In genomic region chr11:396511-396947, GRCh38 we compare ENCODE assay signal across 8 cellular contexts. TPM values are rescaled to one million over a fixed set of nuclear protein-coding genes. Genes with fewer than 3 reads are reported as not detected.
DNase-seq lines count a peak whose midpoint lies in the region; ATAC-seq and TF ChIP-seq lines count a peak whose summit lies in the region.

No MANE protein-coding gene starts in this region.

- H3K27me3 ChIP-seq in OCI-LY3 (ENCODE audit: low read depth, low read length) (0 out of 2 replicates have a peak, but pooled peaks cover 4% of the 10 kb centered on the region), esophagus squamous epithelium (peaks cover 0 to 38% (median 4%) of the 10 kb centered on the region in 4 donors), spleen (replicated peaks in 1 of 7) (peaks cover 0 to 66% (median 15%) of the 10 kb centered on the region in 7 donors)

- H4K20me1 ChIP-seq in OCI-LY3 (ENCODE audit: insufficient read depth, low read length): no peaks in the 10 kb centered on the region

- DNase-seq in AG08395 (ENCODE audit: low spot score) (peak; percentile 41), esophagus squamous epithelium (lab: John Stamatoyannopoulos, UW) (no peak), spleen (peak; percentile 81), SIG-M5 (lab: John Stamatoyannopoulos, UW) (no peak), posterior cingulate gyrus (no peak), T-helper 9 cell (no peak)

- TF ChIP-seq POLR2A in esophagus squamous epithelium (IDR thresholded peaks at IDR 0.05) (no peak), spleen (IDR thresholded peaks at IDR 0.05) (no peak)

- H3K9me3 ChIP-seq in OCI-LY3 (ENCODE audit: insufficient read depth, low read length): no peaks in the 10 kb centered on the region
- H3K9me3 ChIP-seq in esophagus squamous epithelium: no peaks in the 10 kb centered on the region
- no peaks in the 10 kb centered on the region for H3K9me3 ChIP-seq in spleen

- H3K4me1 ChIP-seq in OCI-LY3 (ENCODE audit: low read length): no peaks in the 10 kb centered on the region
- H3K4me1 ChIP-seq in esophagus squamous epithelium: peaks cover 8 to 41% (median 14%) of the 10 kb centered on the region in 3 donors
- H3K4me1 ChIP-seq in spleen: peaks cover 0 to 23% (median 14%) of the 10 kb centered on the region in 6 donors

- no peaks in the 10 kb centered on the region for H3K79me2 ChIP-seq in OCI-LY3 (ENCODE audit: low read length)

- peak overlapping the region; percentile 70 for H3K4me2 ChIP-seq in OCI-LY3 (ENCODE audit: low read length)

- intact Hi-C loops in esophagus squamous epithelium (cut with DNase I) (no loop called here), spleen (cut with DNase I; ENCODE audit: low total_unique reads) (no loop called here), posterior cingulate gyrus (cut with DNase I) (no loop called here)

- peak; percentile 37 for TF ChIP-seq CTCF in OCI-LY3 (IDR thresholded peaks at IDR 0.05; ENCODE audit: low read depth, low read length)
- peak in 1 of 6 experiments; percentile 31 for TF ChIP-seq CTCF in esophagus squamous epithelium (IDR thresholded peaks at IDR 0.05)
- TF ChIP-seq CTCF in spleen (IDR thresholded peaks at IDR 0.05 in 8 of 11, conservative IDR thresholded peaks at IDR 0.05 in 3 of 11): peak in 2 of 11 experiments; percentile 12 to 25

- peak; percentile 16 for ATAC-seq in GM19035 (IDR thresholded peaks at IDR 0.05; ENCODE audit: unreplicated experiment)

- H3K36me3 ChIP-seq in OCI-LY3 (replicated peaks; ENCODE audit: low read depth, low read length): no peaks in the 10 kb centered on the region
- peaks cover 0 to 34% (median 0%) of the 10 kb centered on the region in 3 donors for H3K36me3 ChIP-seq in esophagus squamous epithelium
- H3K36me3 ChIP-seq in spleen: no peaks in the 10 kb centered on the region

- no peak overlapping the region for H2AFZ ChIP-seq in OCI-LY3 (ENCODE audit: low read depth, low read length)

- peak overlapping the region; percentile 22; the same call in 1 of the 2 replicates for H3K9ac ChIP-seq in OCI-LY3 (ENCODE audit: low read length)

- H3K27ac ChIP-seq in OCI-LY3 (ENCODE audit: low read length) (no peak overlapping the region), esophagus squamous epithelium (peak overlapping the region; percentile 39 to 97 (median 95)), spleen (peak overlapping the region in 1 of 8 donors; percentile 62)

- H3K4me3 ChIP-seq in OCI-LY3 (ENCODE audit: low read length): peak overlapping the region; percentile 74
- peak overlapping the region in 3 of 4 donors; percentile 65 to 74 (median 66) for H3K4me3 ChIP-seq in esophagus squamous epithelium
- H3K4me3 ChIP-seq in spleen: peak overlapping the region in 6 of 8 donors; percentile 27 to 71 (median 34)

- WGBS in esophagus squamous epithelium, 2 donors: 19 to 23% methylated on average over 2 to 5 of the region's 23 CpGs
- 22 to 57% (median 27%) methylated on average over 8 to 23 of the region's 23 CpGs for WGBS in spleen, 5 donors

RNA-seq across cellular contexts. Expression of gene PKP3, which starts 2.5 kb away (rescaled TPM):
- total RNA-seq in esophagus squamous epithelium (1,000 to 10,000 TPM in 1 of 4 donors, 100 to 1,000 TPM in 3; 314 to 1,016 (median 520) TPM), spleen (1 to 10 TPM in 1 of 7 donors, under 1 TPM in 2, not detected in 4; 0.40 to 2.8 (median 0.59) TPM)
- under 1 TPM; 0.09 to 0.48 (median 0.21) TPM for polyA plus RNA-seq in spleen

RNA-seq across cellular contexts. Expression of gene SIGIRR, which starts 18.3 kb away (rescaled TPM):
- total RNA-seq in esophagus squamous epithelium (10 to 100 TPM; 15.5 to 35.1 (median 16.1) TPM), spleen (100 to 1,000 TPM in 2 of 7 donors, 10 to 100 TPM in 5; 67.9 to 118 (median 90.9) TPM)
- 100 to 1,000 TPM in 2 of 3 donors, 10 to 100 TPM in 1; 95.9 to 194 (median 161) TPM for polyA plus RNA-seq in spleen

RNA-seq across cellular contexts. Expression of gene B4GALNT4, which starts 27.2 kb away (rescaled TPM):
- total RNA-seq in esophagus squamous epithelium: 1 to 10 TPM in 3 of 4 donors, under 1 TPM in 1; 0.97 to 7.9 (median 3.3) TPM
- total RNA-seq in spleen: 1 to 10 TPM in 1 of 7 donors, under 1 TPM in 4, not detected in 2; 0.17 to 1.1 (median 0.67) TPM
- polyA plus RNA-seq in spleen: 1 to 10 TPM; 1.6 to 5.2 (median 3.5) TPM

RNA-seq across cellular contexts. Expression of gene ANO9, which starts 45.3 kb away (rescaled TPM):
- total RNA-seq in esophagus squamous epithelium (10 to 100 TPM; 11.0 to 22.1 (median 16.2) TPM), spleen (10 to 100 TPM; 10.2 to 34.5 (median 25.9) TPM)
- 10 to 100 TPM; 32.7 to 53.8 (median 50.3) TPM for polyA plus RNA-seq in spleen

RNA-seq across cellular contexts. Expression of gene PTDSS2, which starts 53.5 kb away (rescaled TPM):
- total RNA-seq in esophagus squamous epithelium (10 to 100 TPM; 15.8 to 34.3 (median 22.8) TPM), spleen (10 to 100 TPM; 24.6 to 40.7 (median 29.4) TPM)
- 10 to 100 TPM; 11.0 to 26.6 (median 14.9) TPM for polyA plus RNA-seq in spleen

Comparison
In these comparisons a context has a peak if more than half of its experiments do, and no peak if none do; other contexts are left out.
1. DNase-seq: peak in AG08395 (single experiment) and spleen (single experiment); none in esophagus squamous epithelium (single experiment), SIG-M5 (single experiment), posterior cingulate gyrus (0 of 10) and T-helper 9 cell (single experiment).
2. RNA of gene PKP3, which starts 2.5 kb away (total RNA-seq): 314 to 1,016 TPM in esophagus squamous epithelium; 0.40 to 2.8 TPM in spleen; every median in the first group is over 10 times any median in the second.
3. Peak in every context shown above with its lines, with median percentiles within 50 percentile points of each other: H3K4me3 ChIP-seq.